8 cellular contexts compared by ENCODE assay signal in the genomic region with DNA sequence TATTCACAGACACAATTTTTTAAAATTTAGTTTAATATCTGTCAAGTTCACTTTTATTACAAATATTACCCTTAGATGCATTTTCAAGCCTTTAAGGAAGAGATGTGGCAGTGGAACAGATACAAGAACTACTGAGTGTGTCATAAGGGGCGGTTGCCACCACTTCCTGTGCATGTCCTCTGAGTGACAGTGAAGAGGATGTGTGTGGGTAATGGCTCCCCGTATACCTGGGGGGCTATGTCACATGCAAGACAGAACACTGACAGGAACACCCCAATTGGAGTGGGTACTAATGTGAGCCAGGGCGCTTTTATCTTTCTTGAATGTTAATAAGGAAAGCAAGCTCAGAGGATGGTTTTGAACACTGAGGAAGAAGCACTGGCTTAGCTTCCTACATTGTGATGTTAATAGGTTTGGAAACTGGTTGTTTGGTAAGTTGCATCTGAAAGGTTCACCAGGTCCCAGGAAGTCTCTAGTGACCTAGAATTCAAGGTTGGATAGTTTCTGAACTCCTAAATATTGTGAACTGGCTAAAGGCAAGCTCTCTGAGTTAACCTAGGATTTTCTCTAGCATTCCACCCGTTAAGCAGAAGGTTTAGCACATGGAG.
DNase-seq lines count a peak whose midpoint lies in the region; ATAC-seq and TF ChIP-seq lines count a peak whose summit lies in the region.

No MANE protein-coding gene starts in this region.

- H3K27me3 Mint-ChIP-seq in Caco-2 (ENCODE audit: insufficient read depth, unreplicated experiment) = no peaks in the 10 kb centered on the region

- H3K36me3 Mint-ChIP-seq in Caco-2 (ENCODE audit: insufficient read depth, unreplicated experiment) = no peaks in the 10 kb centered on the region

- H3K4me1 Mint-ChIP-seq in Caco-2 (ENCODE audit: low read depth, unreplicated experiment) = no peaks in the 10 kb centered on the region

- H3K9me3 Mint-ChIP-seq in Caco-2 (ENCODE audit: unreplicated experiment) = no peaks in the 10 kb centered on the region

- BruUV-seq in Caco-2 (replicated peaks; lab: Mats Ljungman, UMichigan) = no TSS peak

- TF ChIP-seq CTCF in GM12864 (IDR thresholded peaks at IDR 0.05; ENCODE audit: low read depth, low read length, missing control alignments) (no peak), Caco-2 (IDR thresholded peaks at IDR 0.05; ENCODE audit: insufficient read depth in 1 of 2, low read depth in 1 of 2, low read length in 1 of 2, severe bottlenecking in 1 of 2, unreplicated experiment in 1 of 2) (no peak)

- H3K36me3 ChIP-seq in MG63 (peaks cover 4% of the 10 kb centered on the region; the same call in 1 of the 2 replicates), Caco-2 (ENCODE audit: control insufficient read depth, insufficient read depth, low read length) (no peaks in the 10 kb centered on the region)

- intact Hi-C loops in Caco-2 (cut with micrococcal nuclease; ENCODE audit: unreplicated experiment) = no loop called here

- POLR2A ChIA-PET in Caco-2 (lab: Charles Lee) = no interaction called here

- DNase-seq in GM12864 (ENCODE audit: low read depth) (peak; percentile 47), NOMO-1 treated with dmso at 0.1 percent for 144 hours (lab: John Stamatoyannopoulos, UW; ENCODE audit: unreplicated experiment) (peak; percentile 36), MG63 (no peak), GM19240 (ENCODE audit: insufficient read length, low spot score) (no peak), Caco-2 (no peak)
- peak; percentile 60 for DNase-seq in activated effector memory CD4-positive, alpha-beta T cell treated with Interleukin-2 at 50 U/mL for 16 hours
- peak; percentile 48 to 51 for DNase-seq in stimulated activated CD8-positive, alpha-beta memory T cell treated with anti-CD3 and anti-CD28 coated beads, Interleukin-15, amount 100 ng/mL, for 48 hours (ENCODE audit: low read depth in 2 of 2)

- no peaks in the 10 kb centered on the region for H3K27me3 ChIP-seq in MG63
- no peaks in the 10 kb centered on the region for H3K27me3 ChIP-seq in Caco-2 (replicated peaks; ENCODE audit: control insufficient read depth, insufficient read depth, low read length)

- H3K27ac Mint-ChIP-seq in Caco-2 (ENCODE audit: unreplicated experiment) = no peak overlapping the region

- H3K9me3 ChIP-seq in MG63 = no peaks in the 10 kb centered on the region
- no peaks in the 10 kb centered on the region for H3K9me3 ChIP-seq in Caco-2

- peak; percentile 55 for ATAC-seq in HG02571 (IDR thresholded peaks at IDR 0.05; ENCODE audit: unreplicated experiment)

- H3K4me3 ChIP-seq in GM12864 (ENCODE audit: low read depth, low read length) = no peak overlapping the region
- no peak overlapping the region for H3K4me3 ChIP-seq in MG63
- H3K4me3 ChIP-seq in Caco-2 (ENCODE audit: low read depth, low read length) = no peak overlapping the region

- no peaks in the 10 kb centered on the region for H3K4me1 ChIP-seq in Caco-2

- CTCF ChIA-PET in Caco-2 (lab: Charles Lee) = interaction anchor here (1.1 kb wide), 1 partner anchor 10 kb away, joined by 3 read pairs; no protein-coding TSS in a partner anchor

- H3K4me3 Mint-ChIP-seq in Caco-2 (ENCODE audit: unreplicated experiment) = no peak overlapping the region

Comparison
In these comparisons a context has a peak if more than half of its experiments do, and no peak if none do; other contexts are left out.
1. DNase-seq: peak in GM12864 (single experiment), NOMO-1 treated with dmso at 0.1 percent for 144 hours (single experiment), activated effector memory CD4-positive, alpha-beta T cell treated with Interleukin-2 at 50 U/mL for 16 hours (single experiment) and stimulated activated CD8-positive, alpha-beta memory T cell treated with anti-CD3 and anti-CD28 coated beads, Interleukin-15, amount 100 ng/mL, for 48 hours (2 of 2); none in MG63 (single experiment), GM19240 (single experiment) and Caco-2 (0 of 2).